ENCODE assay signal across 18 cellular contexts in the genomic region with DNA sequence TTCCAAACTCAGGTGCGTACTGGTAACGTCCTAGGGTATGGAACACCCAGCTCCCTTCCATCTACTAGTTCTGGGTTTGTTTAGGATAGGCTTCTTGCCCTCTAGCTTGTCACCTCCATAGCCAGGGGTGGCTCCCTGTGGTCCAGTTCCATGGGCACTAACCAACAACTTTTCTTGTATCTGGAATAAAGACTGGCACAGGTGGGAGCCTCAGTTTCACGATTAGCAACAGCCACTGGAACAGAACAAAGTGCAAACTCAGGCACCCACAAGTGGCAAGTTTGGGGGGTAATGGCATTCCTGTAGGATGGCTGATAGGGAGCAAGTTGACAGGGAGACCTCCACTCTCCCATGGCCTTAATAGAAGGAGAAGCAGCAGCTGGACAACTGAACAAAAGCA. TPM values are rescaled to one million over a fixed set of nuclear protein-coding genes. Genes with fewer than 3 reads are reported as not detected.
DNase-seq lines count a peak whose midpoint lies in the region; ATAC-seq, FAIRE-seq and TF ChIP-seq lines count a peak whose summit lies in the region.
"Had no signal": no experiment of that assay in that cellular context is flagged by ENCODE, and none has a peak within 500 bp of the region (broad histone marks: within the 10 kb centered on the region; RNA-seq: fewer than 3 reads in every experiment).

No MANE protein-coding gene starts in this region.

- H3K9ac ChIP-seq in H9 (ENCODE audit: extremely low read depth, insufficient read length, low read length): no peak overlapping the region
- H3K9ac ChIP-seq in OCI-LY3 (ENCODE audit: low read length): no peak overlapping the region
- no peak overlapping the region for H3K9ac ChIP-seq in kidney (ENCODE audit: low read length in 2 of 2)

- H3K27ac Mint-ChIP-seq in H9: no peak overlapping the region

- no peak overlapping the region for H2AFZ ChIP-seq in H9 (ENCODE audit: low read length)
- H2AFZ ChIP-seq in OCI-LY3 (ENCODE audit: low read depth, low read length): no peak overlapping the region

- H4K20me1 ChIP-seq in H9 (ENCODE audit: control insufficient read depth, insufficient read depth, insufficient read length) (peaks cover 2% of the 10 kb centered on the region), OCI-LY3 (ENCODE audit: insufficient read depth, low read length) (no peaks in the 10 kb centered on the region)

- H2BK5ac ChIP-seq in H9 (ENCODE audit: insufficient read length, low read length): no peak overlapping the region

- no peak overlapping the region for H4K5ac ChIP-seq in H9 (ENCODE audit: insufficient read length, low read depth, low read length)

- no peak overlapping the region for H3K14ac ChIP-seq in H9 (ENCODE audit: insufficient read depth, low read length)

- no peak overlapping the region for H2AK5ac ChIP-seq in H9 (ENCODE audit: insufficient read length, low read length)

- peaks cover 59% of the 10 kb centered on the region for H3K27me3 Mint-ChIP-seq in H9 (ENCODE audit: low read depth)

- peak; percentile 4 for DNase-seq in H9
- DNase-seq in kidney: peak; percentile 6
- DNase-seq in small intestine: no peak
- DNase-seq in activated naive CD4-positive, alpha-beta T cell treated with Interleukin-2 at 50 U/mL for 16 hours: no peak
- DNase-seq: DMS153, EL, H7, Kasumi-1, NCI-H1930, NCI-H2171, NCI-H774, SHP77 had no signal

- no peak overlapping the region for H2BK120ac ChIP-seq in H9 (ENCODE audit: low read depth, low read length, poor library complexity, severe bottlenecking)

- H3K27ac ChIP-seq in H9 (ENCODE audit: insufficient read length, low read depth, low read length) (no peak overlapping the region), OCI-LY3 (ENCODE audit: low read length) (no peak overlapping the region), kidney (ENCODE audit: low read depth in 2 of 2, low read length in 2 of 2) (no peak overlapping the region), small intestine (ENCODE audit: low read depth in 1 of 2, low read length in 1 of 2) (peak overlapping the region; percentile 34 to 42)

- H3K27me3 ChIP-seq in H9 (ENCODE audit: insufficient read depth, low read length): no peaks in the 10 kb centered on the region
- H3K27me3 ChIP-seq in OCI-LY3 (ENCODE audit: low read depth, low read length): peaks cover 17% of the 10 kb centered on the region
- no peaks in the 10 kb centered on the region for H3K27me3 ChIP-seq in small intestine (ENCODE audit: control insufficient read depth in 2 of 2, insufficient read depth in 2 of 2, low read length in 2 of 2)

- TF ChIP-seq CTCF in H9 (conservative IDR thresholded peaks at IDR 0.05) (no peak), OCI-LY3 (IDR thresholded peaks at IDR 0.05; ENCODE audit: low read depth, low read length) (no peak), kidney (IDR thresholded peaks at IDR 0.05; ENCODE audit: borderline replicate concordance, extremely low read depth, insufficient read depth) (no peak)

- no peak overlapping the region for H2BK20ac ChIP-seq in H9 (ENCODE audit: low read depth, low read length, poor library complexity, severe bottlenecking)

- peaks cover under 1% of the 10 kb centered on the region for H3K23me2 ChIP-seq in H9 (ENCODE audit: insufficient read length, low read depth, low read length, poor library complexity, severe bottlenecking)

- no peak overlapping the region for H3K18ac ChIP-seq in H9 (ENCODE audit: insufficient read length, low read depth, low read length)

- H3K4me2 ChIP-seq in H9 (ENCODE audit: insufficient read depth, insufficient read length, low read length): no peak overlapping the region
- peak overlapping the region; percentile 84 for H3K4me2 ChIP-seq in OCI-LY3 (ENCODE audit: low read length)

- H3K4me3 ChIP-seq in OCI-LY3 (ENCODE audit: low read length) (no peak overlapping the region), kidney (ENCODE audit: low read length in 2 of 2) (no peak overlapping the region), small intestine (ENCODE audit: low read depth in 1 of 2, low read length in 2 of 2) (no peak overlapping the region)

- FAIRE-seq in kidney (lab: Jason Lieb, UNC): no peak
- FAIRE-seq in small intestine (lab: Jason Lieb, UNC): no peak

- H3K79me2 ChIP-seq in H9 (ENCODE audit: insufficient read depth, low read length): no peaks in the 10 kb centered on the region
- H3K79me2 ChIP-seq in OCI-LY3 (ENCODE audit: low read length): no peaks in the 10 kb centered on the region

- H3K79me1 ChIP-seq in H9 (ENCODE audit: insufficient read depth, low read depth, low read length, poor library complexity, severe bottlenecking): no peaks in the 10 kb centered on the region

- no peak overlapping the region for H3T11ph ChIP-seq in H9 (ENCODE audit: low read length)

- H3K36me3 Mint-ChIP-seq in H9 (ENCODE audit: insufficient read depth in 1 of 3, low read depth in 3 of 3): no peaks in the 10 kb centered on the region

- H3K4ac ChIP-seq in H9 (ENCODE audit: low read depth, low read length): no peak overlapping the region

- ATAC-seq in GM19351 (IDR thresholded peaks at IDR 0.05; ENCODE audit: unreplicated experiment) (no peak), HG03439 (IDR thresholded peaks at IDR 0.05; ENCODE audit: unreplicated experiment) (no peak)
- ATAC-seq: Panc1 had no signal

- WGBS in H9 (ENCODE audit: extremely low coverage, insufficient read length, low lambda C conversion rate): no CpG with 5 or more reads among the region's 3 CpGs
- WGBS in small intestine, 3 donors: 47 to 75% (median 68%) methylated on average over 3 of the region's 3 CpGs

- H3K4me3 Mint-ChIP-seq in H9: no peak overlapping the region

- H2BK12ac ChIP-seq in H9 (ENCODE audit: insufficient read length, low read depth, low read length): no peak overlapping the region

- no peak overlapping the region for H3K23ac ChIP-seq in H9 (ENCODE audit: insufficient read length, low read depth, low read length)

- intact Hi-C loops in kidney (cut with DNase I): loop anchor here (5.0 to 10.0 kb wide), 2 partner anchors 64 to 177 kb away; no protein-coding TSS in a partner anchor

- no peak overlapping the region for H4K91ac ChIP-seq in H9 (ENCODE audit: insufficient read length, low read depth, low read length)

- no peaks in the 10 kb centered on the region for H3K4me1 ChIP-seq in H9 (ENCODE audit: insufficient read depth, low read length)
- peaks cover 32% of the 10 kb centered on the region for H3K4me1 ChIP-seq in OCI-LY3 (ENCODE audit: low read length)
- H3K4me1 ChIP-seq in kidney (ENCODE audit: control insufficient read depth in 1 of 2, insufficient read depth in 1 of 2, low read depth in 1 of 2, low read length in 2 of 2): peaks cover 6 to 9% of the 10 kb centered on the region in 2 donors
- peaks cover 6 to 8% of the 10 kb centered on the region in 2 donors for H3K4me1 ChIP-seq in small intestine (ENCODE audit: control insufficient read depth in 2 of 2, insufficient read depth in 1 of 2, low read depth in 1 of 2, low read length in 1 of 2)

- H3K9me3 Mint-ChIP-seq in H9: peaks cover 0 to 3% of the 10 kb centered on the region in 2 experiments; a peak in 2 of 5 replicates

- H3K9me3 ChIP-seq in H9 (ENCODE audit: control insufficient read depth, low read depth, low read length) (no peaks in the 10 kb centered on the region), OCI-LY3 (ENCODE audit: insufficient read depth, low read length) (no peaks in the 10 kb centered on the region; the same call in 1 of the 2 replicates), kidney (ENCODE audit: control insufficient read depth in 1 of 2, low read length in 2 of 2) (no peaks in the 10 kb centered on the region), small intestine (ENCODE audit: control insufficient read depth, low read depth) (no peaks in the 10 kb centered on the region)

- H3K4me1 Mint-ChIP-seq in H9: peaks cover 15 to 22% of the 10 kb centered on the region in 2 experiments

- no peak overlapping the region for H3K56ac ChIP-seq in H9 (ENCODE audit: insufficient read length, low read depth, low read length)

- no peak overlapping the region for H2BK15ac ChIP-seq in H9 (ENCODE audit: low read depth, low read length)

- H3K36me3 ChIP-seq in OCI-LY3 (replicated peaks; ENCODE audit: low read depth, low read length) (no peaks in the 10 kb centered on the region), kidney (ENCODE audit: control insufficient read depth in 1 of 2, insufficient read depth in 2 of 2, low read length in 2 of 2) (peaks cover 0 to 2% of the 10 kb centered on the region in 2 donors), small intestine (ENCODE audit: control insufficient read depth in 2 of 2, insufficient read depth in 2 of 2, low read length in 2 of 2) (peaks cover 0 to 3% of the 10 kb centered on the region in 2 donors)

- H4K8ac ChIP-seq in H9 (replicated peaks; ENCODE audit: insufficient read length, low read depth, low read length): no peak overlapping the region

RNA-seq across cellular contexts. Expression of a gene that starts 5.6 kb away (rescaled TPM):
- total RNA-seq in H9 (2021) (67.8 and 69.1 TPM in 2 replicates), kidney (90.9 TPM)
- polyA plus RNA-seq in kidney (ENCODE audit: insufficient read depth, low read depth, low replicate concordance) (79.7 TPM), small intestine (10 to 100 TPM; 12.3 to 50.9 (median 18.6) TPM)

RNA-seq across cellular contexts. Expression of a gene that starts 49.1 kb away (rescaled TPM):
- total RNA-seq in H9 (2021) (not detected in 2 replicates), kidney (3.7 TPM)
- polyA plus RNA-seq in kidney (ENCODE audit: insufficient read depth, low read depth, low replicate concordance) (1.4 TPM), small intestine (1 to 10 TPM; 2.5 to 4.9 (median 3.1) TPM)
- total RNA-seq: H7, NCI-H460 had no signal
- polyA plus RNA-seq: BJ had no signal

RNA-seq across cellular contexts. Expression of a gene that starts 59.8 kb away (rescaled TPM):
- total RNA-seq in H9 (2021) (0.61 TPM in 2 replicates), kidney (30.6 TPM)
- polyA plus RNA-seq in kidney (ENCODE audit: insufficient read depth, low read depth, low replicate concordance) (72.3 TPM), small intestine (10 to 100 TPM; 27.9 to 65.8 (median 45.1) TPM)
- total RNA-seq: H7 had no signal

Comparison
In these comparisons a context has a peak if more than half of its experiments do, and no peak if none do; other contexts are left out.
1. DNase-seq: peak in H9 (single experiment) and kidney (single experiment); none in small intestine (single experiment) and activated naive CD4-positive, alpha-beta T cell treated with Interleukin-2 at 50 U/mL for 16 hours (single experiment).
2. H3K27ac ChIP-seq: peak in small intestine (2 of 2); none in H9 (single experiment), OCI-LY3 (single experiment) and kidney (0 of 2).
3. RNA of a gene that starts 59.8 kb away (total RNA-seq): 30.6 TPM in kidney (single experiment); 0.61 TPM in H9; every median in the first group is over 10 times any median in the second.